ENCODE assay signal across 9 cellular contexts in the genomic region with DNA sequence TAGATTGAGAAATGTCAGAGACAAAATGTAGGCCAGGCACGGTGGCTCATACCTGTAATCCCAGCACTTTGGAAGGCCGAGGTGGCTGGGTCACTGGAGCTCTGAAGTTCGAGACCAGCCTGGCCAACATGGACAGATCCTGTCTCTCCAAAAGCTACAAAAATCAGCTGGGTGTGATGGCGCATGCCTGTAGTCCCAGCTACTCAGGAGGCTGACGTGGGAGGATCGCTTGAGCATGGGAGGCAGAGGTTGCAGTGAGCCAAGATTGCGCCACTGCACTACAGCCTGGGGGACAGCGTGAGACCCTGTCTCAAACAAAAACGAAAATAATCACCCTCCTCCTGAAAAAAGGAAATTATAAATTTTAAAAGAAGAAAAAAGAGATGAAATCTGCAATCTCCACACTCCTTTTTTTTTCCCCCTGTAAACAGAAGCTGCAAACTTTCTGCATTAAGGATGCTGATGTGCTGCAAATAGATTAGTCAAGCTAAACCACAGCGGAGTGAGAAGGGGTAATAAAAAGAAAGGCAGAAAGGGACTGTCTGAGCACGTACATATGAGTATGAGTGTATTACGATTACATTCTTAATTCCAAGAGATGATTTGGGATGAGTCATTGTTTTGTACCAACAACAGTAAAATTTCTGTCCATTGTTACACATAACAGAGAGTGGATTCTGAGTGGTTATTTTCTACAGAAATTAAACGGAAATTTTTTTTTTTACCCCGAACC.
DNase-seq lines count a peak whose midpoint lies in the region; ATAC-seq and TF ChIP-seq lines count a peak whose summit lies in the region.
"Had no signal": no experiment of that assay in that cellular context is flagged by ENCODE, and none has a peak within 500 bp of the region (broad histone marks: within the 10 kb centered on the region; RNA-seq: fewer than 3 reads in every experiment).

No MANE protein-coding gene starts in this region.

- H3K27me3 Mint-ChIP-seq in activated CD4-positive, alpha-beta memory T cell treated with anti-CD3 and anti-CD28 coated beads for 36 hours = no peaks in the 10 kb centered on the region
- H3K27me3 Mint-ChIP-seq: CD4-positive, CD25-positive, alpha-beta regulatory T cell had no signal

- CTCF ChIA-PET in activated CD4-positive, alpha-beta memory T cell treated with anti-CD3 and anti-CD28 coated beads for 36 hours (lab: Charles Lee) = interaction anchor here (0.7 to 2.4 kb wide), 13 partner anchors 9 to 158 kb away, joined by 3 to 9 read pairs (median 3); partner anchors contain the start of gene SIK3

- H3K27me3 ChIP-seq in uterus = no peaks in the 10 kb centered on the region

- H3K36me3 Mint-ChIP-seq in activated naive CD4-positive, alpha-beta T cell treated with anti-CD3 and anti-CD28 coated beads, Interleukin-2, amount 50 U/mL, for 72 hours = no peaks in the 10 kb centered on the region
- peaks cover 2% of the 10 kb centered on the region for H3K36me3 Mint-ChIP-seq in activated CD4-positive, alpha-beta memory T cell treated with anti-CD3 and anti-CD28 coated beads for 36 hours

- peak; percentile 88 to 95 for ATAC-seq in activated naive CD4-positive, alpha-beta T cell treated with anti-CD3 and anti-CD28 coated beads, Interleukin-2, amount 50 U/mL, for 72 hours
- ATAC-seq in HG02870 (IDR thresholded peaks at IDR 0.05; ENCODE audit: unreplicated experiment) = no peak

- peaks cover 51% of the 10 kb centered on the region for H3K4me1 Mint-ChIP-seq in activated CD4-positive, alpha-beta memory T cell treated with anti-CD3 and anti-CD28 coated beads for 36 hours (ENCODE audit: low read depth)

- no peaks in the 10 kb centered on the region for H3K9me3 ChIP-seq in uterus

- no peaks in the 10 kb centered on the region for H3K36me3 ChIP-seq in uterus

- TF ChIP-seq CTCF in fibroblast of villous mesenchyme (IDR thresholded peaks at IDR 0.05; ENCODE audit: insufficient read depth, low read depth, low read length) (no peak), uterus (IDR thresholded peaks at IDR 0.05) (peak in 1 of 4 experiments; percentile 11)

- H3K9me3 Mint-ChIP-seq in activated naive CD4-positive, alpha-beta T cell treated with anti-CD3 and anti-CD28 coated beads, Interleukin-2, amount 50 U/mL, for 72 hours = peaks cover 0 to 4% of the 10 kb centered on the region in 2 donors
- no peaks in the 10 kb centered on the region for H3K9me3 Mint-ChIP-seq in activated CD4-positive, alpha-beta memory T cell treated with anti-CD3 and anti-CD28 coated beads for 36 hours
- H3K9me3 Mint-ChIP-seq: CD4-positive, CD25-positive, alpha-beta regulatory T cell had no signal

- peak overlapping the region in 1 of 2 donors; percentile 93 for H3K27ac Mint-ChIP-seq in activated naive CD4-positive, alpha-beta T cell treated with anti-CD3 and anti-CD28 coated beads, Interleukin-2, amount 50 U/mL, for 72 hours
- peak overlapping the region; percentile 84 for H3K27ac Mint-ChIP-seq in activated CD4-positive, alpha-beta memory T cell treated with anti-CD3 and anti-CD28 coated beads for 36 hours

- H3K4me3 ChIP-seq in fibroblast of villous mesenchyme (ENCODE audit: low read depth, low read length) = no peak overlapping the region
- H3K4me3 ChIP-seq in uterus = peak overlapping the region in 1 of 2 donors; percentile 6

- intact Hi-C loops in activated CD4-positive, alpha-beta memory T cell treated with anti-CD3 and anti-CD28 coated beads for 36 hours (cut with micrococcal nuclease) = loop anchor here (1.0 kb wide), 7 partner anchors 9 to 80 kb away; no protein-coding TSS in a partner anchor
- intact Hi-C loops in uterus (cut with DNase I; ENCODE audit: low total_unique reads) = no loop called here

- peak overlapping the region; percentile 54 to 82 for H3K27ac ChIP-seq in uterus

- H3K4me1 ChIP-seq in uterus = no peaks in the 10 kb centered on the region

- H3K4me3 Mint-ChIP-seq in activated CD4-positive, alpha-beta memory T cell treated with anti-CD3 and anti-CD28 coated beads for 36 hours = no peak overlapping the region
- H3K4me3 Mint-ChIP-seq: CD4-positive, CD25-positive, alpha-beta regulatory T cell had no signal

- no peak for TF ChIP-seq POLR2A in uterus (IDR thresholded peaks at IDR 0.05)

- POLR2A ChIA-PET in activated CD4-positive, alpha-beta memory T cell treated with anti-CD3 and anti-CD28 coated beads for 36 hours (lab: Charles Lee) = interaction anchor here (0.9 to 3.6 kb wide), 22 partner anchors 8 to 219 kb away, joined by 3 to 25 read pairs (median 5); partner anchors contain the start of gene SIK3

- DNase-seq in activated naive CD4-positive, alpha-beta T cell treated with anti-CD3 and anti-CD28 coated beads, Interleukin-2, amount 50 U/mL, for 72 hours (ENCODE audit: low spot score in 2 of 2) = no peak
- DNase-seq in activated naive CD4-positive, alpha-beta T cell treated with anti-CD3 and anti-CD28 coated beads, Interleukin-2, amount 50 U/mL, for 16 hours = no peak
- no peak for DNase-seq in activated CD4-positive, alpha-beta memory T cell treated with anti-CD3 and anti-CD28 coated beads for 36 hours
- DNase-seq in fibroblast of villous mesenchyme (ENCODE audit: low read depth) (peak; percentile 91), uterus (peak; percentile 42 to 48), NCI-H69 (lab: John Stamatoyannopoulos, UW) (no peak), NCI-H774 (lab: John Stamatoyannopoulos, UW) (no peak)
- DNase-seq: CD4-positive, CD25-positive, alpha-beta regulatory T cell had no signal

Comparison
In these comparisons a context has a peak if more than half of its experiments do, and no peak if none do; other contexts are left out.
1. DNase-seq: peak in fibroblast of villous mesenchyme (single experiment) and uterus (2 of 2); none in activated naive CD4-positive, alpha-beta T cell treated with anti-CD3 and anti-CD28 coated beads, Interleukin-2, amount 50 U/mL, for 72 hours (0 of 2), activated naive CD4-positive, alpha-beta T cell treated with anti-CD3 and anti-CD28 coated beads, Interleukin-2, amount 50 U/mL, for 16 hours (single experiment), activated CD4-positive, alpha-beta memory T cell treated with anti-CD3 and anti-CD28 coated beads for 36 hours (single experiment), NCI-H69 (single experiment) and NCI-H774 (single experiment).